In genomic region chr19:5978606-5979552, GRCh38 we compare ENCODE assay signal across 1 cellular context.
TF ChIP-seq lines count a peak whose summit lies in the region.

No MANE protein-coding gene starts in this region.

TF ChIP-seq in HEK293, 187 proteins besides CTCF, POLR2A, EP300 and RAD21 (continued from another document):
- TF ChIP-seq PATZ1 (tag by site-specific recombination; IDR thresholded peaks at IDR 0.05) (0 out of 2 replicates have a peak, but pooled peaks have one; percentile 12), ZSCAN30 (tag by site-specific recombination; IDR thresholded peaks at IDR 0.05) (peak; percentile 16; the same call in 1 of the 2 replicates), WT1 (tag by site-specific recombination; IDR thresholded peaks at IDR 0.05) (no peak), ZNF518A (tag by site-specific recombination; conservative IDR thresholded peaks at IDR 0.05; ENCODE audit: low read depth) (no peak)
